Comparison of ENCODE assay signal across 14 cellular contexts in the genomic region with DNA sequence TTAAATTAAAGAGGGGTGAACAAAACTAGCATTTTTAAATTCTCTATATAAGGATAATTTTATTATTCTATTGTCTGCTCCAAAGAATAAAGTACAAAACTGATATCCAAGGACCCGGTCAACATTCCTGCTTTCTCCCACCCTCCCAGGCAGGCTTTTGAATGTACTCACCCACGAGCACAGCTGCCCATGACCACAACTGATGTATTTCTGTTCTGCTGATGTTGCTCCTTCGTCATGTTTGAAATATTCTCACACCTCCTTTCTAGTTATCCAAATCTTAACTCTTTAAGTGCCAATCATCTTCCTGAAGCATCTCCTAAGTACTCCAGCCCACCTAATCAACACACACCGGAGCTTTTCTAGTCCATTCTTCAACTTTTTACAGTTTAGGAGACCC. TPM values are rescaled to one million over a fixed set of nuclear protein-coding genes. Genes with fewer than 3 reads are reported as not detected.
A peak's percentile ranks its signal among the peaks of the same experiment; 100 is the strongest.
DNase-seq lines count a peak whose midpoint lies in the region; ATAC-seq and TF ChIP-seq lines count a peak whose summit lies in the region.
"Had no signal": no experiment of that assay in that cellular context is flagged by ENCODE, and none has a peak within 500 bp of the region (broad histone marks: within the 10 kb centered on the region; RNA-seq: fewer than 3 reads in every experiment).

No MANE protein-coding gene starts in this region.

- H3K27ac ChIP-seq in heart right ventricle: peak overlapping the region in 8 of 10 donors; percentile 62 to 87 (median 78)

- H3K9me3 ChIP-seq in adipocyte (ENCODE audit: control insufficient read depth, low read length): no peaks in the 10 kb centered on the region
- H3K9me3 ChIP-seq in heart right ventricle: no peaks in the 10 kb centered on the region

- intact Hi-C loops in heart right ventricle (cut with DNase I): loop anchor here in 4 of 10 donors (5.0 kb wide), 2 partner anchors 39 to 44 kb away; no protein-coding TSS in a partner anchor
- intact Hi-C loops in sciatic nerve (cut with DNase I): no loop called here

- no peak overlapping the region for H3K9ac ChIP-seq in adipocyte (ENCODE audit: low read length)

- H3K4me1 ChIP-seq in adipocyte (ENCODE audit: control insufficient read depth, insufficient read depth, low read length) (peaks cover 61% of the 10 kb centered on the region), heart right ventricle (peaks cover 0 to 90% (median 61%) of the 10 kb centered on the region in 9 donors)

- H3K27me3 ChIP-seq in adipocyte (replicated peaks; ENCODE audit: control insufficient read depth, insufficient read depth, low read length) (no peaks in the 10 kb centered on the region), heart right ventricle (no peaks in the 10 kb centered on the region)

- no peak overlapping the region for H3K4me3 ChIP-seq in adipocyte (ENCODE audit: low read length)
- peak overlapping the region in 4 of 10 donors; percentile 27 to 38 (median 34) for H3K4me3 ChIP-seq in heart right ventricle

- ATAC-seq in heart right ventricle: peak in 7 of 8 donors; percentile 34 to 82 (median 74)
- ATAC-seq in sciatic nerve: peak; percentile 37
- no peak for ATAC-seq in HG02870 (IDR thresholded peaks at IDR 0.05; ENCODE audit: unreplicated experiment)
- no peak for ATAC-seq in HG02623 (IDR thresholded peaks at IDR 0.05; ENCODE audit: unreplicated experiment)
- ATAC-seq: activated CD4-positive, alpha-beta T cell treated with anti-CD3 and anti-CD28 coated beads for 36 hours; natural killer cell treated with Interleukin-12 subunit alpha and Interleukin-12 subunit beta and Interleukin-15 and Interleukin-18, amount 100 ng/mL, for 72 hours; T-cell had no signal

- WGBS in heart right ventricle, 2 donors: 31 to 55% methylated on average over 4 of the region's 4 CpGs

- H3K36me3 ChIP-seq in adipocyte (ENCODE audit: control insufficient read depth, insufficient read depth, low read length, severe bottlenecking) (peaks cover 6% of the 10 kb centered on the region), heart right ventricle (no peaks in the 10 kb centered on the region)

- DNase-seq in AG20443 (ENCODE audit: low spot score): peak; percentile 58
- peak; percentile 59 for DNase-seq in adipocyte (ENCODE audit: low read depth)
- DNase-seq in heart right ventricle: peak in 1 of 2 donors; percentile 43
- no peak for DNase-seq in sciatic nerve (ENCODE audit: low spot score)
- DNase-seq in activated CD4-positive, alpha-beta T cell treated with anti-CD3 and anti-CD28 coated beads, Interleukin-2, amount 50 U/mL, for 1 hour: no peak
- DNase-seq in hypothalamus (lab: John Stamatoyannopoulos, UW): no peak
- DNase-seq: activated CD4-positive, alpha-beta T cell treated with anti-CD3 and anti-CD28 coated beads for 36 hours; KG1; stimulated activated CD4-positive, alpha-beta T cell treated with anti-CD3 and anti-CD28 coated beads, Interleukin-15, amount 100 ng/mL, for 24 hours; stimulated activated CD8-positive, alpha-beta memory T cell treated with anti-CD3 and anti-CD28 coated beads, Interleukin-4, amount 100 ng/mL, for 48 hours; T-cell had no signal

- no peak for TF ChIP-seq CTCF in heart right ventricle (IDR thresholded peaks at IDR 0.05)

RNA-seq across cellular contexts. Expression of gene CALD1, which starts 46.7 kb away (rescaled TPM):
- total RNA-seq in heart right ventricle: 100 to 1,000 TPM in 9 of 10 donors, 10 to 100 TPM in 1; 96.6 to 180 (median 132) TPM
- 100 to 1,000 TPM in 1 of 2 donors, 10 to 100 TPM in 1; 69.9 to 119 TPM for polyA plus RNA-seq in heart right ventricle
- total RNA-seq in sciatic nerve: 534 TPM

Comparison
In these comparisons a context has a peak if more than half of its experiments do, and no peak if none do; other contexts are left out.
1. DNase-seq: peak in AG20443 (single experiment) and adipocyte (single experiment); none in sciatic nerve (single experiment), activated CD4-positive, alpha-beta T cell treated with anti-CD3 and anti-CD28 coated beads, Interleukin-2, amount 50 U/mL, for 1 hour (single experiment) and hypothalamus (0 of 51).
2. ATAC-seq: peak in heart right ventricle (7 of 8) and sciatic nerve (single experiment); none in HG02870 (single experiment) and HG02623 (single experiment).